10 cellular contexts compared by ENCODE assay signal in genomic region chr12:510071-510825, GRCh38. TPM values are rescaled to one million over a fixed set of nuclear protein-coding genes. Genes with fewer than 3 reads are reported as not detected.
DNase-seq lines count a peak whose midpoint lies in the region; ATAC-seq and TF ChIP-seq lines count a peak whose summit lies in the region.
"Had no signal": no experiment of that assay in that cellular context is flagged by ENCODE, and none has a peak within 500 bp of the region (broad histone marks: within the 10 kb centered on the region; RNA-seq: fewer than 3 reads in every experiment).

No MANE protein-coding gene starts in this region.

- intact Hi-C loops in activated T-helper 1 cell treated with anti-CD3 and anti-CD28 coated beads, Interleukin-12 subunit alpha, Interleukin-12 subunit beta, Interleukin-2, Interleukin-4 antibody, amounts not matched to agents 30 ng/mL and 10 ng/mL and 1 ng/mL, durations not matched to agents 14 hours and 24 hours and 36 hours (cut with micrococcal nuclease), result no loop called here

- POLR2A ChIA-PET in WTC11 (lab: Charles Lee), result interaction anchor here (0.5 to 0.6 kb wide), 3 partner anchors 9 to 46 kb away, joined by 3 to 4 read pairs (median 3); no protein-coding TSS in a partner anchor

- H3K4me3 Mint-ChIP-seq in WTC11, result peak overlapping the region; percentile 1; the same call in 1 of the 2 replicates
- no peak overlapping the region for H3K4me3 Mint-ChIP-seq in activated T-helper 1 cell treated with anti-CD3 and anti-CD28 coated beads, Interleukin-12 subunit alpha, Interleukin-12 subunit beta, Interleukin-2, Interleukin-4 antibody, amounts not matched to agents 30 ng/mL and 10 ng/mL and 1 ng/mL, durations not matched to agents 14 hours and 24 hours and 36 hours
- H3K4me3 Mint-ChIP-seq: activated CD8-positive, alpha-beta T cell treated with anti-CD3 and anti-CD28 coated beads, Interleukin-2, amount 10 ng/mL, durations not matched to agents 7 days and 5 days; CD8-positive, alpha-beta memory T cell had no signal

- H3K36me3 Mint-ChIP-seq in WTC11, result peaks cover 9% of the 10 kb centered on the region
- H3K36me3 Mint-ChIP-seq in activated T-helper 1 cell treated with anti-CD3 and anti-CD28 coated beads, Interleukin-12 subunit alpha, Interleukin-12 subunit beta, Interleukin-2, Interleukin-4 antibody, amounts not matched to agents 30 ng/mL and 10 ng/mL and 1 ng/mL, durations not matched to agents 14 hours and 24 hours and 36 hours (ENCODE audit: low read depth), result no peaks in the 10 kb centered on the region
- H3K36me3 Mint-ChIP-seq: CD8-positive, alpha-beta memory T cell had no signal

- CTCF ChIA-PET in WTC11 (lab: Charles Lee), result interaction anchor here (0.6 to 1.2 kb wide), 8 partner anchors 9 to 60 kb away, joined by 3 to 8 read pairs (median 3); no protein-coding TSS in a partner anchor

- DNase-seq in Ammon's horn (ENCODE audit: low spot score) (peak; percentile 60), WTC11 (ENCODE audit: low spot score) (peak; percentile 37), kidney glomerular epithelial cell (lab: John Stamatoyannopoulos, UW) (peak; percentile 43), AG08396 (ENCODE audit: low spot score) (no peak)
- DNase-seq in central memory CD4-positive, alpha-beta T cell, result no peak
- DNase-seq in activated T-helper 1 cell treated with anti-CD3 and anti-CD28 coated beads, Interleukin-12 subunit alpha, Interleukin-12 subunit beta, Interleukin-2, Interleukin-4 antibody, amounts not matched to agents 30 ng/mL and 10 ng/mL and 1 ng/mL, durations not matched to agents 14 hours and 24 hours and 36 hours (ENCODE audit: low spot score), result no peak
- DNase-seq: activated CD8-positive, alpha-beta T cell treated with anti-CD3 and anti-CD28 coated beads, Interleukin-2, amount 10 ng/mL, durations not matched to agents 7 days and 5 days; CD8-positive, alpha-beta memory T cell had no signal

- peak; percentile 15; the same call in 1 of the 2 replicates for TF ChIP-seq RAD21 in Ishikawa (IDR thresholded peaks at IDR 0.05; ENCODE audit: low read depth)

- H3K27ac Mint-ChIP-seq in WTC11, result no peak overlapping the region; the same call in 1 of the 2 replicates
- H3K27ac Mint-ChIP-seq in activated T-helper 1 cell treated with anti-CD3 and anti-CD28 coated beads, Interleukin-12 subunit alpha, Interleukin-12 subunit beta, Interleukin-2, Interleukin-4 antibody, amounts not matched to agents 30 ng/mL and 10 ng/mL and 1 ng/mL, durations not matched to agents 14 hours and 24 hours and 36 hours, result no peak overlapping the region
- H3K27ac Mint-ChIP-seq: activated CD8-positive, alpha-beta T cell treated with anti-CD3 and anti-CD28 coated beads, Interleukin-2, amount 10 ng/mL, durations not matched to agents 7 days and 5 days; CD8-positive, alpha-beta memory T cell had no signal

- ATAC-seq in WTC11 (peak; percentile 84), HG03354 (IDR thresholded peaks at IDR 0.05; ENCODE audit: poor library complexity, severe bottlenecking, unreplicated experiment) (no peak)
- ATAC-seq: activated CD8-positive, alpha-beta T cell treated with anti-CD3 and anti-CD28 coated beads, Interleukin-2, amount 10 ng/mL, durations not matched to agents 7 days and 5 days had no signal

- H3K9me3 Mint-ChIP-seq in WTC11, result peaks cover 10% of the 10 kb centered on the region
- no peaks in the 10 kb centered on the region for H3K9me3 Mint-ChIP-seq in activated T-helper 1 cell treated with anti-CD3 and anti-CD28 coated beads, Interleukin-12 subunit alpha, Interleukin-12 subunit beta, Interleukin-2, Interleukin-4 antibody, amounts not matched to agents 30 ng/mL and 10 ng/mL and 1 ng/mL, durations not matched to agents 14 hours and 24 hours and 36 hours
- H3K9me3 Mint-ChIP-seq: CD8-positive, alpha-beta memory T cell had no signal

- no peak for TF ChIP-seq CTCF in WTC11 (IDR thresholded peaks at IDR 0.05)

- H3K27me3 Mint-ChIP-seq in WTC11 (ENCODE audit: low read depth), result no peaks in the 10 kb centered on the region
- H3K27me3 Mint-ChIP-seq in activated T-helper 1 cell treated with anti-CD3 and anti-CD28 coated beads, Interleukin-12 subunit alpha, Interleukin-12 subunit beta, Interleukin-2, Interleukin-4 antibody, amounts not matched to agents 30 ng/mL and 10 ng/mL and 1 ng/mL, durations not matched to agents 14 hours and 24 hours and 36 hours (ENCODE audit: insufficient read depth), result peaks cover 3% of the 10 kb centered on the region

- peak; percentile 68 for TF ChIP-seq EP300 in Ishikawa (IDR thresholded peaks at IDR 0.05; ENCODE audit: borderline replicate concordance)

- H3K4me1 Mint-ChIP-seq in WTC11, result peaks cover 31% of the 10 kb centered on the region
- H3K4me1 Mint-ChIP-seq in activated T-helper 1 cell treated with anti-CD3 and anti-CD28 coated beads, Interleukin-12 subunit alpha, Interleukin-12 subunit beta, Interleukin-2, Interleukin-4 antibody, amounts not matched to agents 30 ng/mL and 10 ng/mL and 1 ng/mL, durations not matched to agents 14 hours and 24 hours and 36 hours (ENCODE audit: low read depth), result no peaks in the 10 kb centered on the region

TF ChIP-seq in Ishikawa, 13 proteins besides CTCF, POLR2A, EP300 and RAD21 (continues in another document):
- TF ChIP-seq TCF12 (IDR thresholded peaks at IDR 0.05; ENCODE audit: low read depth), result peak; percentile 81; the same call in 1 of the 2 replicates
- no peak for TF ChIP-seq CEBPB (IDR thresholded peaks at IDR 0.05)
- TF ChIP-seq EGR1 (IDR thresholded peaks at IDR 0.05), result no peak
- TF ChIP-seq, protein P1, sequence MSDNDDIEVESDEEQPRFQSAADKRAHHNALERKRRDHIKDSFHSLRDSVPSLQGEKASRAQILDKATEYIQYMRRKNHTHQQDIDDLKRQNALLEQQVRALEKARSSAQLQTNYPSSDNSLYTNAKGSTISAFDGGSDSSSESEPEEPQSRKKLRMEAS (IDR thresholded peaks at IDR 0.05), result peak; percentile 43; the same call in 1 of the 2 replicates
- TF ChIP-seq USF1 (IDR thresholded peaks at IDR 0.05), result no peak

TF ChIP-seq in WTC11, 78 proteins besides CTCF, POLR2A, EP300 and RAD21:
- TF ChIP-seq CDX4 (CRISPR knock-in tag; IDR thresholded peaks at IDR 0.05; ENCODE audit: borderline replicate concordance) (no peak), ZNF423 (CRISPR knock-in tag; IDR thresholded peaks at IDR 0.05) (peak; percentile 41)

RNA-seq across cellular contexts. Expression of gene B4GALNT3, which starts 50.5 kb away (rescaled TPM):
- 19.0 to 22.0 TPM (median 20.9 TPM) in 3 replicates for total RNA-seq in WTC11 (2021)
- 7.6 and 8.6 TPM in 2 replicates for total RNA-seq in activated T-helper 1 cell treated with anti-CD3 and anti-CD28 coated beads, Interleukin-12 subunit alpha, Interleukin-12 subunit beta, Interleukin-2, Interleukin-4 antibody, amounts not matched to agents 30 ng/mL and 10 ng/mL and 1 ng/mL, durations not matched to agents 14 hours and 24 hours and 36 hours

Comparison
In these comparisons a context has a peak if more than half of its experiments do, and no peak if none do; other contexts are left out.
1. DNase-seq: peak in Ammon's horn (single experiment), WTC11 (single experiment) and kidney glomerular epithelial cell (single experiment); none in central memory CD4-positive, alpha-beta T cell (single experiment), activated T-helper 1 cell treated with anti-CD3 and anti-CD28 coated beads, Interleukin-12 subunit alpha, Interleukin-12 subunit beta, Interleukin-2, Interleukin-4 antibody, amounts not matched to agents 30 ng/mL and 10 ng/mL and 1 ng/mL, durations not matched to agents 14 hours and 24 hours and 36 hours (single experiment) and AG08396 (single experiment).